ENCODE assay signal across 8 cellular contexts in genomic region chr6:30942338-30943060, GRCh38. TPM values are rescaled to one million over a fixed set of nuclear protein-coding genes. Genes with fewer than 3 reads are reported as not detected.
A peak's percentile ranks its signal among the peaks of the same experiment; 100 is the strongest.
DNase-seq lines count a peak whose midpoint lies in the region; ATAC-seq, FAIRE-seq and TF ChIP-seq lines count a peak whose summit lies in the region.

No MANE protein-coding gene starts in this region.

- TF ChIP-seq CTCF in fibroblast of pulmonary artery (IDR thresholded peaks at IDR 0.05; ENCODE audit: low read length, missing control alignments) = peak; percentile 72
- no peak for TF ChIP-seq CTCF in omental fat pad (IDR thresholded peaks at IDR 0.05)

- FAIRE-seq in RCC 7860 (lab: Jason Lieb, UNC) = peak; percentile 66

- ATAC-seq in omental fat pad (ENCODE audit: low FRiP score) = peak; percentile 56
- no peak for ATAC-seq in GM18511 (IDR thresholded peaks at IDR 0.05; ENCODE audit: unreplicated experiment)

- DNase-seq in GM03348 (ENCODE audit: low spot score) (peak; percentile 95), RCC 7860 (ENCODE audit: low spot score) (peak; percentile 66), fibroblast of pulmonary artery (ENCODE audit: low read depth) (peak; percentile 85), omental fat pad (ENCODE audit: low spot score) (peak; percentile 35), GOT3 (lab: John Stamatoyannopoulos, UW) (no peak)
- DNase-seq in stimulated activated CD4-positive, alpha-beta T cell treated with anti-CD3 and anti-CD28 coated beads, Interleukin-4, amount 100 ng/mL, for 4 hours = no peak
- DNase-seq in stimulated activated CD4-positive, alpha-beta T cell treated with anti-CD3 and anti-CD28 coated beads, Interleukin-4, amount 100 ng/mL, for 1 hour = no peak

- no peak overlapping the region for H3K4me3 ChIP-seq in fibroblast of pulmonary artery (replicated peaks; ENCODE audit: low read depth, low read length)

RNA-seq across cellular contexts. Expression of gene MUCL3, which starts 1.7 kb away (rescaled TPM):
- under 1 TPM in 1 of 4 donors, not detected in 3; 0.19 TPM for total RNA-seq in omental fat pad

RNA-seq across cellular contexts. Expression of gene SFTA2, which starts 10.5 kb away (rescaled TPM):
- not detected for total RNA-seq in omental fat pad

RNA-seq across cellular contexts. Expression of gene VARS2, which starts 28.5 kb away (rescaled TPM):
- total RNA-seq in omental fat pad = 10 to 100 TPM; 14.0 to 18.8 (median 16.6) TPM

RNA-seq across cellular contexts. Expression of gene GTF2H4, which starts 34.5 kb away (rescaled TPM):
- 10 to 100 TPM; 10.3 to 22.2 (median 14.7) TPM for total RNA-seq in omental fat pad

RNA-seq across cellular contexts. Expression of gene MUC21, which starts 41.0 kb away (rescaled TPM):
- not detected for total RNA-seq in omental fat pad

Comparison
In these comparisons a context has a peak if more than half of its experiments do, and no peak if none do; other contexts are left out.
1. DNase-seq: peak in GM03348 (single experiment), RCC 7860 (single experiment), fibroblast of pulmonary artery (single experiment) and omental fat pad (single experiment); none in GOT3 (single experiment), stimulated activated CD4-positive, alpha-beta T cell treated with anti-CD3 and anti-CD28 coated beads, Interleukin-4, amount 100 ng/mL, for 4 hours (0 of 2) and stimulated activated CD4-positive, alpha-beta T cell treated with anti-CD3 and anti-CD28 coated beads, Interleukin-4, amount 100 ng/mL, for 1 hour (single experiment).